9 cellular contexts compared by ENCODE assay signal in genomic region chr12:120847392-120848157, GRCh38. TPM values are rescaled to one million over a fixed set of nuclear protein-coding genes. Genes with fewer than 3 reads are reported as not detected.
DNase-seq lines count a peak whose midpoint lies in the region; ATAC-seq and TF ChIP-seq lines count a peak whose summit lies in the region.
"Had no signal": no experiment of that assay in that cellular context is flagged by ENCODE, and none has a peak within 500 bp of the region (broad histone marks: within the 10 kb centered on the region; RNA-seq: fewer than 3 reads in every experiment).

No MANE protein-coding gene starts in this region.

- intact Hi-C loops in tibial artery (cut with DNase I; ENCODE audit: low total_unique reads) = no loop called here
- intact Hi-C loops in sigmoid colon (cut with DNase I) = no loop called here

- H3K4me3 Mint-ChIP-seq in activated naive CD4-positive, alpha-beta T cell treated with anti-CD3 and anti-CD28 coated beads, Interleukin-2, amount 50 U/mL, for 24 hours = no peak overlapping the region
- no peak overlapping the region for H3K4me3 Mint-ChIP-seq in activated naive CD4-positive, alpha-beta T cell treated with anti-CD3 and anti-CD28 coated beads, Interleukin-2, amount 10 ng/mL, durations not matched to agents 7 days and 5 days

- ATAC-seq in HG03064 (IDR thresholded peaks at IDR 0.05; ENCODE audit: low read depth, unreplicated experiment) (peak; percentile 53), HG03520 (IDR thresholded peaks at IDR 0.05; ENCODE audit: unreplicated experiment) (no peak)

- H2AFZ ChIP-seq in SU-DHL-6 (ENCODE audit: low read depth, low read length, severe bottlenecking) = no peak overlapping the region

- peak overlapping the region; percentile 45 for H3K4me2 ChIP-seq in SU-DHL-6 (ENCODE audit: low read depth, low read length, poor library complexity, severe bottlenecking)

- TF ChIP-seq CTCF in SU-DHL-6 (IDR thresholded peaks at IDR 0.05; ENCODE audit: insufficient read depth, low read length, poor library complexity, severe bottlenecking) = no peak
- no peak for TF ChIP-seq CTCF in tibial artery (IDR thresholded peaks at IDR 0.05)
- no peak for TF ChIP-seq CTCF in sigmoid colon (IDR thresholded peaks at IDR 0.05)

- no peaks in the 10 kb centered on the region for H4K20me1 ChIP-seq in SU-DHL-6 (ENCODE audit: low read depth, low read length)

- no peaks in the 10 kb centered on the region for H3K36me3 Mint-ChIP-seq in activated naive CD4-positive, alpha-beta T cell treated with anti-CD3 and anti-CD28 coated beads, Interleukin-2, amount 50 U/mL, for 24 hours
- no peaks in the 10 kb centered on the region for H3K36me3 Mint-ChIP-seq in activated naive CD4-positive, alpha-beta T cell treated with anti-CD3 and anti-CD28 coated beads, Interleukin-2, amount 10 ng/mL, durations not matched to agents 7 days and 5 days

- no peaks in the 10 kb centered on the region for H3K9me3 Mint-ChIP-seq in activated naive CD4-positive, alpha-beta T cell treated with anti-CD3 and anti-CD28 coated beads, Interleukin-2, amount 50 U/mL, for 24 hours
- H3K9me3 Mint-ChIP-seq in activated naive CD4-positive, alpha-beta T cell treated with anti-CD3 and anti-CD28 coated beads, Interleukin-2, amount 10 ng/mL, durations not matched to agents 7 days and 5 days = no peaks in the 10 kb centered on the region

- TF ChIP-seq EP300 in sigmoid colon (IDR thresholded peaks at IDR 0.05) = no peak

- H3K4me3 ChIP-seq in SU-DHL-6 (ENCODE audit: insufficient read depth, low read length, poor library complexity, severe bottlenecking) (no peak overlapping the region), tibial artery (no peak overlapping the region), sigmoid colon (no peak overlapping the region)
- H3K4me3 ChIP-seq: Peyer's patch had no signal

- H3K9ac ChIP-seq in SU-DHL-6 (ENCODE audit: low read length) = peak overlapping the region; percentile 15; the same call in 1 of the 2 replicates

- WGBS in sigmoid colon, 2 donors = 37 to 48% methylated on average over 7 of the region's 7 CpGs

- H3K36me3 ChIP-seq in SU-DHL-6 (ENCODE audit: low read length) = no peaks in the 10 kb centered on the region
- no peaks in the 10 kb centered on the region for H3K36me3 ChIP-seq in tibial artery
- H3K36me3 ChIP-seq in sigmoid colon = no peaks in the 10 kb centered on the region
- H3K36me3 ChIP-seq: Peyer's patch had no signal

- H3K27me3 ChIP-seq in SU-DHL-6 (ENCODE audit: low read length) (no peaks in the 10 kb centered on the region), tibial artery (no peaks in the 10 kb centered on the region), sigmoid colon (no peaks in the 10 kb centered on the region)
- H3K27me3 ChIP-seq: Peyer's patch had no signal

- H3K79me2 ChIP-seq in SU-DHL-6 (ENCODE audit: insufficient read depth, low read length) = peaks cover 43% of the 10 kb centered on the region; the same call in 1 of the 2 replicates

- H3K27ac Mint-ChIP-seq in activated naive CD4-positive, alpha-beta T cell treated with anti-CD3 and anti-CD28 coated beads, Interleukin-2, amount 50 U/mL, for 24 hours = peak overlapping the region; percentile 47
- H3K27ac Mint-ChIP-seq in activated naive CD4-positive, alpha-beta T cell treated with anti-CD3 and anti-CD28 coated beads, Interleukin-2, amount 10 ng/mL, durations not matched to agents 7 days and 5 days = no peak overlapping the region

- CTCF ChIA-PET in activated naive CD4-positive, alpha-beta T cell treated with anti-CD3 and anti-CD28 coated beads, Interleukin-2, amount 10 ng/mL, durations not matched to agents 7 days and 5 days (lab: Charles Lee) = interaction anchor here (0.7 to 1.7 kb wide), 2 partner anchors 12 to 19 kb away, joined by 3 to 4 read pairs; no protein-coding TSS in a partner anchor

- H3K9me2 ChIP-seq in SU-DHL-6 (replicated peaks; ENCODE audit: insufficient read depth, low read length) = no peaks in the 10 kb centered on the region

- H3K27ac ChIP-seq in SU-DHL-6 (ENCODE audit: low read depth, low read length) = peak overlapping the region; percentile 75
- peak overlapping the region; percentile 17 to 63 for H3K27ac ChIP-seq in tibial artery
- no peak overlapping the region for H3K27ac ChIP-seq in sigmoid colon

- no peak for DNase-seq in activated naive CD4-positive, alpha-beta T cell treated with anti-CD3 and anti-CD28 coated beads, Interleukin-2, amount 10 ng/mL, durations not matched to agents 7 days and 5 days
- DNase-seq in tibial artery (no peak), NCI-H510A (lab: John Stamatoyannopoulos, UW) (no peak), sigmoid colon (no peak)
- DNase-seq: Peyer's patch had no signal

- TF ChIP-seq POLR2A in sigmoid colon (IDR thresholded peaks at IDR 0.05) = no peak

- H3K4me1 ChIP-seq in tibial artery (peaks cover 0 to 86% (median 57%) of the 10 kb centered on the region in 4 donors), sigmoid colon (peaks cover 0 to 73% (median 62%) of the 10 kb centered on the region in 4 donors)

- H3K4me1 Mint-ChIP-seq in activated naive CD4-positive, alpha-beta T cell treated with anti-CD3 and anti-CD28 coated beads, Interleukin-2, amount 50 U/mL, for 24 hours = peaks cover 88% of the 10 kb centered on the region
- peaks cover 16% of the 10 kb centered on the region for H3K4me1 Mint-ChIP-seq in activated naive CD4-positive, alpha-beta T cell treated with anti-CD3 and anti-CD28 coated beads, Interleukin-2, amount 10 ng/mL, durations not matched to agents 7 days and 5 days

- H3K27me3 Mint-ChIP-seq in activated naive CD4-positive, alpha-beta T cell treated with anti-CD3 and anti-CD28 coated beads, Interleukin-2, amount 50 U/mL, for 24 hours = no peaks in the 10 kb centered on the region
- H3K27me3 Mint-ChIP-seq in activated naive CD4-positive, alpha-beta T cell treated with anti-CD3 and anti-CD28 coated beads, Interleukin-2, amount 10 ng/mL, durations not matched to agents 7 days and 5 days = no peaks in the 10 kb centered on the region

- H3K9me3 ChIP-seq in SU-DHL-6 (ENCODE audit: insufficient read depth, low read length) (no peaks in the 10 kb centered on the region), tibial artery (no peaks in the 10 kb centered on the region), sigmoid colon (no peaks in the 10 kb centered on the region)
- H3K9me3 ChIP-seq: Peyer's patch had no signal

- peaks cover 23% of the 10 kb centered on the region for H3F3A ChIP-seq in SU-DHL-6 (ENCODE audit: insufficient read depth)

RNA-seq across cellular contexts. Expression of gene SPPL3, which starts 56.6 kb away (rescaled TPM):
- 10 to 100 TPM; 17.1 to 28.0 (median 19.3) TPM for total RNA-seq in sigmoid colon
- polyA plus RNA-seq in sigmoid colon = 10 to 100 TPM in 2 of 3 donors, 1 to 10 TPM in 1; 8.6 to 24.7 (median 12.6) TPM

Comparison
In these comparisons a context has a peak if more than half of its experiments do, and no peak if none do; other contexts are left out.
1. H3K27ac ChIP-seq: peak in SU-DHL-6 (single experiment) and tibial artery (2 of 2); none in sigmoid colon (0 of 4).